1 cellular context compared by ENCODE assay signal in the genomic region with DNA sequence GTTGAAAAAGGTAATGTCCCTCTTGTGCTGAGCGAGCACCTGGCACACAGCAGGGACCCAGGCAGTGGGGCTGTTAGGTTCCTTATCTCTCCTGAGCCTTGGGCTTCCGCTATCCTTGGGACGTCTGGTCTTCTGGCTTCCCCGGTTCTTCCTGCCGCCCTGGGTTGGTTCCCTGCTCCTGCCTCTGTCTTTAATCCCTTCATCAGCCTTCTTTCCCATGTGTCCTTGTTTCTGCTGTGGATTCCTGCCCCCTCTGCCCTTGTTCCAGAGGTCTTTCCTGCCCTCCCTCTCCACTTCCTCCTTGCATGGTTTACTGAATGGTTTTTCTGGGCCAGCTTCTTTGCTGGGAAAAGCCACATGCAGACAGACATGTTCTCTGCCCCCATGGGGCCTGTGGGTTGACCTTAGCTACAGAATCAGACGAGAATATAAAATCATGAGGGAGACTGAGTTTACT.
TF ChIP-seq lines count a peak whose summit lies in the region.

No MANE protein-coding gene starts in this region.

TF ChIP-seq in WTC11, 78 proteins besides CTCF, POLR2A, EP300 and RAD21 (continued from another document):
- TF ChIP-seq, protein P1, sequence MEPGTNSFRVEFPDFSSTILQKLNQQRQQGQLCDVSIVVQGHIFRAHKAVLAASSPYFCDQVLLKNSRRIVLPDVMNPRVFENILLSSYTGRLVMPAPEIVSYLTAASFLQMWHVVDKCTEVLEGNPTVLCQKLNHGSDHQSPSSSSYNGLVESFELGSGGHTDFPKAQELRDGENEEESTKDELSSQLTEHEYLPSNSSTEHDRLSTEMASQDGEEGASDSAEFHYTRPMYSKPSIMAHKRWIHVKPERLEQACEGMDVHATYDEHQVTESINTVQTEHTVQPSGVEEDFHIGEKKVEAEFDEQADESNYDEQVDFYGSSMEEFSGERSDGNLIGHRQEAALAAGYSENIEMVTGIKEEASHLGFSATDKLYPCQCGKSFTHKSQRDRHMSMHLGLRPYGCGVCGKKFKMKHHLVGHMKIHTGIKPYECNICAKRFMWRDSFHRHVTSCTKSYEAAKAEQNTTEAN (CRISPR knock-in tag; IDR thresholded peaks at IDR 0.05): no peak
- no peak for TF ChIP-seq ETV6 (CRISPR knock-in tag; IDR thresholded peaks at IDR 0.05)
- TF ChIP-seq JAZF1 (CRISPR knock-in tag; IDR thresholded peaks at IDR 0.05): no peak
- TF ChIP-seq ZNF423 (CRISPR knock-in tag; IDR thresholded peaks at IDR 0.05): no peak
- no peak for TF ChIP-seq TEAD1 (CRISPR knock-in tag; IDR thresholded peaks at IDR 0.05)
